ENCODE assay signal across 12 cellular contexts in the genomic region with DNA sequence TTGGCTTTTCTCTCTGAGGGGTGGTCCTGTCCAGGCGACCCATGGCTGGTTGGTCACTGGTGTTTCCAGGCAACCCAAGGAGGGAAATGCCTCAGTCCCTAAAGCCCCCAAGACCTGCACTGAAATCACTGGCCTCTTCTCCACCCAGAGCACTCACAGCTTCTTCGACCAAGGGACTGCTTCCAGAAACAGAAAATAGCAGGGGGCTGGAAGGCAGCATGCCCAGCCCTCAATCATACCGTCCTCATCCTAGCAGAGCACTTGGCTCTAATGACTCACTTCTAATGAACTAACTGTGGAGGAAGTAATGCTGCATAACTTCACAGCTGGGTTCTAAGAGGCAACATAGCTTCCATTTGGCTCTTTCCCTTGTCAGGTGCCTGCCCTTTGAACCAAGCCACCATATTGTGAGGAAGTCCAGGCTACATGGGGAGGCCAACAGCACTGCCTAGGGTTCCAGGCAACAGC. TPM values are rescaled to one million over a fixed set of nuclear protein-coding genes. Genes with fewer than 3 reads are reported as not detected.
DNase-seq lines count a peak whose midpoint lies in the region; ATAC-seq and TF ChIP-seq lines count a peak whose summit lies in the region.
"Had no signal": no experiment of that assay in that cellular context is flagged by ENCODE, and none has a peak within 500 bp of the region (broad histone marks: within the 10 kb centered on the region; RNA-seq: fewer than 3 reads in every experiment).

No MANE protein-coding gene starts in this region.

- no peak for TF ChIP-seq POLR2A in erythroblast (IDR thresholded peaks at IDR 0.05; ENCODE audit: low read length)

- H3K9me3 ChIP-seq in left ventricle myocardium inferior (replicated peaks) = no peaks in the 10 kb centered on the region
- H3K9me3 ChIP-seq: suprapubic skin had no signal

- no peak overlapping the region for H3K23ac ChIP-seq in mesendoderm (ENCODE audit: low read length)

- H3K36me3 ChIP-seq in left ventricle myocardium inferior = no peaks in the 10 kb centered on the region
- H3K36me3 ChIP-seq in mesendoderm (ENCODE audit: control insufficient read depth, insufficient read depth, low read length) = no peaks in the 10 kb centered on the region
- H3K36me3 ChIP-seq: suprapubic skin had no signal

- no peak overlapping the region for H3K4me2 ChIP-seq in mesendoderm (ENCODE audit: low read length)

- H3K4me3 ChIP-seq in left ventricle myocardium inferior (no peak overlapping the region), mesendoderm (ENCODE audit: low read length) (no peak overlapping the region)
- H3K4me3 ChIP-seq: suprapubic skin had no signal

- H3K4ac ChIP-seq in mesendoderm (ENCODE audit: low read depth, low read length) = no peak overlapping the region

- H4K5ac ChIP-seq in mesendoderm (ENCODE audit: low read length) = no peak overlapping the region

- H3K56ac ChIP-seq in mesendoderm (ENCODE audit: low read length) = peak overlapping the region; percentile 11

- no peak overlapping the region for H2AK5ac ChIP-seq in mesendoderm (ENCODE audit: low read length)

- H3K79me1 ChIP-seq in mesendoderm (ENCODE audit: low read length) = no peaks in the 10 kb centered on the region

- no peak for ATAC-seq in GM18861 (IDR thresholded peaks at IDR 0.05; ENCODE audit: unreplicated experiment)
- ATAC-seq in activated CD4-positive, CD25-positive, alpha-beta regulatory T cell treated with anti-CD3 and anti-CD28 coated beads, Interleukin-2, amount 50 U/mL, for 24 hours = no peak

- H3K9ac ChIP-seq in mesendoderm (ENCODE audit: low read length) = no peak overlapping the region

- no peak for DNase-seq in left ventricle myocardium inferior
- no peak for DNase-seq in cardiac septum (ENCODE audit: low spot score)
- DNase-seq in dermis blood vessel endothelial cell = peak; percentile 60
- peak; percentile 89 for DNase-seq in mesendoderm
- no peak for DNase-seq in NCI-H2227 treated with DMSO at 0.1 percent for 48 hours (lab: John Stamatoyannopoulos, UW)
- no peak for DNase-seq in erythroblast (lab: John Stamatoyannopoulos, UW)
- DNase-seq: MV-4-11 had no signal

- H3K18ac ChIP-seq in mesendoderm (ENCODE audit: low read length) = peak overlapping the region; percentile 43

- no peaks in the 10 kb centered on the region for H3K79me2 ChIP-seq in mesendoderm (ENCODE audit: control insufficient read depth, insufficient read depth, low read length)

- H3K27ac ChIP-seq in left ventricle myocardium inferior (replicated peaks) = peak overlapping the region; percentile 96
- H3K27ac ChIP-seq in mesendoderm (ENCODE audit: low read depth, low read length) = no peak overlapping the region

- no CpG with 5 or more reads among the region's 3 CpGs for WGBS in mesendoderm (ENCODE audit: extremely low coverage, insufficient coverage, low lambda C conversion rate)

- H2BK120ac ChIP-seq in mesendoderm (ENCODE audit: low read depth, low read length) = no peak overlapping the region

- peaks cover 100% of the 10 kb centered on the region for H3K4me1 ChIP-seq in left ventricle myocardium inferior
- H3K4me1 ChIP-seq in mesendoderm (ENCODE audit: control insufficient read depth, low read depth, low read length) = peaks cover 28% of the 10 kb centered on the region

- intact Hi-C loops in left ventricle myocardium inferior (cut with micrococcal nuclease) (no loop called here), cardiac septum (cut with DNase I) (no loop called here)

- H2BK5ac ChIP-seq in mesendoderm (ENCODE audit: low read length) = no peak overlapping the region

- no peak overlapping the region for H2BK15ac ChIP-seq in mesendoderm (replicated peaks; ENCODE audit: low read depth)

- H4K8ac ChIP-seq in mesendoderm (ENCODE audit: low read depth, low read length) = no peak overlapping the region

- TF ChIP-seq CTCF in left ventricle myocardium inferior (IDR thresholded peaks at IDR 0.05; ENCODE audit: borderline replicate concordance) = no peak

- H3K27me3 ChIP-seq in left ventricle myocardium inferior (ENCODE audit: low read depth) (no peaks in the 10 kb centered on the region), mesendoderm (ENCODE audit: insufficient read depth, low read length, poor library complexity) (no peaks in the 10 kb centered on the region)
- H3K27me3 ChIP-seq: suprapubic skin had no signal

RNA-seq across cellular contexts. Expression of gene DKK3, which starts 27.6 kb away (rescaled TPM):
- total RNA-seq in left ventricle myocardium inferior = 769 TPM
- total RNA-seq in cardiac septum = 980 TPM
- total RNA-seq in dermis blood vessel endothelial cell = 107 and 156 TPM in 2 replicates
- 17.5 TPM for polyA plus RNA-seq in mesendoderm (2013, experiment 1 of 2)
- 17.2 TPM for polyA plus RNA-seq in mesendoderm (2013, experiment 2 of 2)
- total RNA-seq: activated T-helper 2 cell treated with anti-CD3 and anti-CD28 coated beads, Interferon-gamma antibody, Interleukin-2, Interleukin-4, amounts not matched to agents 10 μg/mL and 5 μg/mL and 100 μg/mL, durations not matched to agents 14 hours and 24 hours and 36 hours; T-helper 2 cell treated with Interferon-gamma antibody and Interleukin-4, amounts not matched to agents 100 ng/mL and 5 ng/mL, for 36 hours had no signal

Comparison
In these comparisons a context has a peak if more than half of its experiments do, and no peak if none do; other contexts are left out.
1. DNase-seq: peak in dermis blood vessel endothelial cell (single experiment) and mesendoderm (single experiment); none in left ventricle myocardium inferior (single experiment), cardiac septum (single experiment), NCI-H2227 treated with DMSO at 0.1 percent for 48 hours (single experiment) and erythroblast (0 of 2).